ENCODE assay signal across 13 cellular contexts in genomic region chr6:127457444-127458064, GRCh38. TPM values are rescaled to one million over a fixed set of nuclear protein-coding genes. Genes with fewer than 3 reads are reported as not detected.
DNase-seq lines count a peak whose midpoint lies in the region; ATAC-seq, FAIRE-seq and TF ChIP-seq lines count a peak whose summit lies in the region.
"Had no signal": no experiment of that assay in that cellular context is flagged by ENCODE, and none has a peak within 500 bp of the region (broad histone marks: within the 10 kb centered on the region; RNA-seq: fewer than 3 reads in every experiment).

No MANE protein-coding gene starts in this region.

- H3K36me3 ChIP-seq in esophagus squamous epithelium, result no peaks in the 10 kb centered on the region
- H3K36me3 ChIP-seq in naive thymus-derived CD4-positive, alpha-beta T cell (ENCODE audit: control insufficient read depth in 2 of 3, insufficient read depth in 3 of 3, low read length in 3 of 3), result no peaks in the 10 kb centered on the region
- H3K36me3 ChIP-seq: MG63 had no signal

- H3K4me1 ChIP-seq in esophagus squamous epithelium, result peaks cover 0 to 18% (median 0%) of the 10 kb centered on the region in 3 donors
- no peaks in the 10 kb centered on the region for H3K4me1 ChIP-seq in naive thymus-derived CD4-positive, alpha-beta T cell (ENCODE audit: control insufficient read depth in 2 of 2, insufficient read depth in 2 of 2, low read length in 2 of 2)

- H3K27me3 ChIP-seq in esophagus squamous epithelium, result no peaks in the 10 kb centered on the region
- H3K27me3 ChIP-seq in naive thymus-derived CD4-positive, alpha-beta T cell (ENCODE audit: control insufficient read depth in 2 of 2, insufficient read depth in 2 of 2, low read length in 2 of 2), result no peaks in the 10 kb centered on the region
- H3K27me3 ChIP-seq: MG63 had no signal

- H3K27ac ChIP-seq in esophagus squamous epithelium, result peak overlapping the region in 3 of 4 donors; percentile 53 to 86 (median 80)
- no peak overlapping the region for H3K27ac ChIP-seq in naive thymus-derived CD4-positive, alpha-beta T cell (ENCODE audit: low read depth, low read length)

- intact Hi-C loops in esophagus squamous epithelium (cut with DNase I), result no loop called here
- intact Hi-C loops in naive thymus-derived CD4-positive, alpha-beta T cell (cut with micrococcal nuclease), result no loop called here

- ATAC-seq in naive thymus-derived CD4-positive, alpha-beta T cell, result peak; percentile 83
- ATAC-seq in GM21447 (IDR thresholded peaks at IDR 0.05; ENCODE audit: unreplicated experiment), result no peak

- TF ChIP-seq CTCF in AG10803 (conservative IDR thresholded peaks at IDR 0.05; ENCODE audit: low read length), result no peak
- no peak for TF ChIP-seq CTCF in esophagus squamous epithelium (IDR thresholded peaks at IDR 0.05)

- 32 to 55% methylated on average over 3 of the region's 3 CpGs for WGBS in esophagus squamous epithelium, 2 donors

- no peak overlapping the region for H3K4me3 ChIP-seq in AG10803 (ENCODE audit: low read length)
- H3K4me3 ChIP-seq in esophagus squamous epithelium, result peak overlapping the region in 3 of 4 donors; percentile 1 to 60 (median 42)
- no peak overlapping the region for H3K4me3 ChIP-seq in naive thymus-derived CD4-positive, alpha-beta T cell (ENCODE audit: low read length)
- H3K4me3 ChIP-seq: MG63 had no signal

- CTCF ChIA-PET in naive thymus-derived CD4-positive, alpha-beta T cell (lab: Charles Lee), result no interaction called here

- peaks cover 0 to 16% (median 0%) of the 10 kb centered on the region in 7 donors for H3K4me1 Mint-ChIP-seq in naive thymus-derived CD4-positive, alpha-beta T cell
- H3K4me1 Mint-ChIP-seq: B cell had no signal

- no peak overlapping the region for H3K27ac Mint-ChIP-seq in naive thymus-derived CD4-positive, alpha-beta T cell
- H3K27ac Mint-ChIP-seq: B cell; T-helper 1 cell treated with Interleukin-12 subunit alpha and Interleukin-12 subunit beta and Interleukin-4 antibody, amounts not matched to agents 30 μg/mL and 1 μg/mL, for 36 hours had no signal

- H3K27me3 Mint-ChIP-seq in naive thymus-derived CD4-positive, alpha-beta T cell, result peaks cover 0 to 3% (median 0%) of the 10 kb centered on the region in 5 donors

- no peak for TF ChIP-seq POLR2A in esophagus squamous epithelium (IDR thresholded peaks at IDR 0.05)

- H3K36me3 Mint-ChIP-seq in naive thymus-derived CD4-positive, alpha-beta T cell, result peaks cover 0 to 1% (median 0%) of the 10 kb centered on the region in 5 donors

- POLR2A ChIA-PET in naive thymus-derived CD4-positive, alpha-beta T cell (lab: Charles Lee), result no interaction called here

- H3K9me3 Mint-ChIP-seq in naive thymus-derived CD4-positive, alpha-beta T cell, result no peaks in the 10 kb centered on the region
- H3K9me3 Mint-ChIP-seq: T-helper 1 cell treated with Interleukin-12 subunit alpha and Interleukin-12 subunit beta and Interleukin-4 antibody, amounts not matched to agents 30 μg/mL and 1 μg/mL, for 36 hours had no signal

- DNase-seq in AG10803 (ENCODE audit: low read depth) (peak; percentile 84), OCI-M1 (lab: John Stamatoyannopoulos, UW) (peak; percentile 96), esophagus squamous epithelium (lab: John Stamatoyannopoulos, UW) (no peak), NCI-H446 treated with DMSO at 0.1 percent for 48 hours (lab: John Stamatoyannopoulos, UW) (no peak), urothelium cell line (ENCODE audit: low spot score) (no peak)
- DNase-seq in naive thymus-derived CD4-positive, alpha-beta T cell, result no peak
- DNase-seq in stimulated activated CD4-positive, alpha-beta T cell treated with anti-CD3 and anti-CD28 coated beads, Interleukin-4, amount 100 ng/mL, for 4 hours, result no peak
- DNase-seq: activated naive CD4-positive, alpha-beta T cell; glutamatergic neuron; MG63 had no signal

- H3K9me3 ChIP-seq in esophagus squamous epithelium, result no peaks in the 10 kb centered on the region
- H3K9me3 ChIP-seq in naive thymus-derived CD4-positive, alpha-beta T cell (ENCODE audit: control insufficient read depth in 2 of 3, low read length in 3 of 3), result no peaks in the 10 kb centered on the region
- H3K9me3 ChIP-seq: MG63 had no signal

- no peak for FAIRE-seq in urothelium cell line (lab: Jason Lieb, UNC)

- no peak overlapping the region for H3K4me3 Mint-ChIP-seq in naive thymus-derived CD4-positive, alpha-beta T cell
- H3K4me3 Mint-ChIP-seq: B cell; T-helper 1 cell treated with Interleukin-12 subunit alpha and Interleukin-12 subunit beta and Interleukin-4 antibody, amounts not matched to agents 30 μg/mL and 1 μg/mL, for 36 hours had no signal

RNA-seq across cellular contexts. Expression of gene KIAA0408, which starts 1.6 kb away (rescaled TPM):
- 10 to 100 TPM in 1 of 4 donors, 1 to 10 TPM in 1, under 1 TPM in 2; 0.34 to 16.4 (median 2.0) TPM for total RNA-seq in esophagus squamous epithelium
- total RNA-seq in naive thymus-derived CD4-positive, alpha-beta T cell, result 10 to 100 TPM in 1 of 5 experiments, 1 to 10 TPM in 2, under 1 TPM in 2; 0.64 to 11.3 (median 2.3) TPM
- polyA plus RNA-seq in naive thymus-derived CD4-positive, alpha-beta T cell, result under 1 TPM in 1 of 2 donors, not detected in 1; 0.14 TPM

Comparison
In these comparisons a context has a peak if more than half of its experiments do, and no peak if none do; other contexts are left out.
1. DNase-seq: peak in AG10803 (single experiment) and OCI-M1 (single experiment); none in esophagus squamous epithelium (single experiment), naive thymus-derived CD4-positive, alpha-beta T cell (0 of 9), stimulated activated CD4-positive, alpha-beta T cell treated with anti-CD3 and anti-CD28 coated beads, Interleukin-4, amount 100 ng/mL, for 4 hours (0 of 2), NCI-H446 treated with DMSO at 0.1 percent for 48 hours (single experiment) and urothelium cell line (single experiment).
2. H3K4me3 ChIP-seq: peak in esophagus squamous epithelium (3 of 4); none in AG10803 (single experiment) and naive thymus-derived CD4-positive, alpha-beta T cell (single experiment).